Comparison of ENCODE assay signal across 2 cellular contexts in the genomic region with DNA sequence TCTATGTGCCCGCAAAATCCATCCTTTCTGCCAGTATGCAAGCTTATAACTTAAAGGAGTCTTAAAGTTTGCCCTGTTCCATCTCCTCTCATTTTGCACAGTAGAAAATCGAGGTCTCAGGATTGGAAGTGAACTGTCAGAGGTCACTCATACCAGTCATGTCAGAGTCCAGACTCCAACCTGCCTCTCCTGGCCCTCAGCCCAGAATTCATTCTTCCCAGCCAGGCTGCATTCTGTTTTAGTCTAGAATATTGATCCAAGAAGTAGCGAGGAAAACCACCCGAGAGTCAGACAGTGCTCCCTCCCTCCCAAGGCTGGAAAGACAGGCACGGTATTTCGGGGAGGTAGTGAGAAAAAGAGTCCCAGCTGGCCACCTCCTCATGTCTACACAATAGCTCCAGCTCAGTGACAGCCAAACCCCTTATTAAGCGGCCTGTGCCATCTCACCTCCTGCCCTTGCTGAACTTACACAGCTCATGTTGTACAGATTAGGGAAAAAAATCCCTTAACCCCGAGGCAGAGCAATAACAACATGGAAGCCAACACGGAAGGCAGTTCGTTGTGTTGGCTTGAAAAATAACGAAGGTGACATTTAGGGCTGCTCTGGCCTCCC.
TF ChIP-seq lines count a peak whose summit lies in the region.

No MANE protein-coding gene starts in this region.

TF ChIP-seq in SK-N-SH treated with all-trans-retinoic acid at 6 μM for 48 hours, 23 proteins besides CTCF, POLR2A, EP300 and RAD21 (continued from another document):
- TF ChIP-seq, protein P1, sequence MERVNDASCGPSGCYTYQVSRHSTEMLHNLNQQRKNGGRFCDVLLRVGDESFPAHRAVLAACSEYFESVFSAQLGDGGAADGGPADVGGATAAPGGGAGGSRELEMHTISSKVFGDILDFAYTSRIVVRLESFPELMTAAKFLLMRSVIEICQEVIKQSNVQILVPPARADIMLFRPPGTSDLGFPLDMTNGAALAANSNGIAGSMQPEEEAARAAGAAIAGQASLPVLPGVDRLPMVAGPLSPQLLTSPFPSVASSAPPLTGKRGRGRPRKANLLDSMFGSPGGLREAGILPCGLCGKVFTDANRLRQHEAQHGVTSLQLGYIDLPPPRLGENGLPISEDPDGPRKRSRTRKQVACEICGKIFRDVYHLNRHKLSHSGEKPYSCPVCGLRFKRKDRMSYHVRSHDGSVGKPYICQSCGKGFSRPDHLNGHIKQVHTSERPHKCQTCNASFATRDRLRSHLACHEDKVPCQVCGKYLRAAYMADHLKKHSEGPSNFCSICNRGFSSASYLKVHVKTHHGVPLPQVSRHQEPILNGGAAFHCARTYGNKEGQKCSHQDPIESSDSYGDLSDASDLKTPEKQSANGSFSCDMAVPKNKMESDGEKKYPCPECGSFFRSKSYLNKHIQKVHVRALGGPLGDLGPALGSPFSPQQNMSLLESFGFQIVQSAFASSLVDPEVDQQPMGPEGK (CRISPR knock-in tag; IDR thresholded peaks at IDR 0.05; ENCODE audit: borderline replicate concordance): no peak
- TF ChIP-seq, protein P2, sequence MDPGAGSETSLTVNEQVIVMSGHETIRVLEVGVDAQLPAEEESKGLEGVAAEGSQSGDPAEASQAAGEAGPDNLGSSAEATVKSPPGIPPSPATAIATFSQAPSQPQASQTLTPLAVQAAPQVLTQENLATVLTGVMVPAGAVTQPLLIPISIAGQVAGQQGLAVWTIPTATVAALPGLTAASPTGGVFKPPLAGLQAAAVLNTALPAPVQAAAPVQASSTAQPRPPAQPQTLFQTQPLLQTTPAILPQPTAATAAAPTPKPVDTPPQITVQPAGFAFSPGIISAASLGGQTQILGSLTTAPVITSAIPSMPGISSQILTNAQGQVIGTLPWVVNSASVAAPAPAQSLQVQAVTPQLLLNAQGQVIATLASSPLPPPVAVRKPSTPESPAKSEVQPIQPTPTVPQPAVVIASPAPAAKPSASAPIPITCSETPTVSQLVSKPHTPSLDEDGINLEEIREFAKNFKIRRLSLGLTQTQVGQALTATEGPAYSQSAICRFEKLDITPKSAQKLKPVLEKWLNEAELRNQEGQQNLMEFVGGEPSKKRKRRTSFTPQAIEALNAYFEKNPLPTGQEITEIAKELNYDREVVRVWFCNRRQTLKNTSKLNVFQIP (CRISPR knock-in tag; IDR thresholded peaks at IDR 0.05; ENCODE audit: borderline replicate concordance, low read depth): no peak
- TF ChIP-seq BACH2 (CRISPR knock-in tag; IDR thresholded peaks at IDR 0.05; ENCODE audit: borderline replicate concordance): no peak
- no peak for TF ChIP-seq SNAI2 (CRISPR knock-in tag; IDR thresholded peaks at IDR 0.05)
- no peak for TF ChIP-seq ISL1 (CRISPR knock-in tag; IDR thresholded peaks at IDR 0.05)
- no peak for TF ChIP-seq CSDC2 (CRISPR knock-in tag; IDR thresholded peaks at IDR 0.05)
- no peak for TF ChIP-seq ARNTL (CRISPR knock-in tag; IDR thresholded peaks at IDR 0.05; ENCODE audit: borderline replicate concordance, low read depth)
- no peak for TF ChIP-seq TCF4 (CRISPR knock-in tag; IDR thresholded peaks at IDR 0.05; ENCODE audit: borderline replicate concordance)
- TF ChIP-seq, protein P3, sequence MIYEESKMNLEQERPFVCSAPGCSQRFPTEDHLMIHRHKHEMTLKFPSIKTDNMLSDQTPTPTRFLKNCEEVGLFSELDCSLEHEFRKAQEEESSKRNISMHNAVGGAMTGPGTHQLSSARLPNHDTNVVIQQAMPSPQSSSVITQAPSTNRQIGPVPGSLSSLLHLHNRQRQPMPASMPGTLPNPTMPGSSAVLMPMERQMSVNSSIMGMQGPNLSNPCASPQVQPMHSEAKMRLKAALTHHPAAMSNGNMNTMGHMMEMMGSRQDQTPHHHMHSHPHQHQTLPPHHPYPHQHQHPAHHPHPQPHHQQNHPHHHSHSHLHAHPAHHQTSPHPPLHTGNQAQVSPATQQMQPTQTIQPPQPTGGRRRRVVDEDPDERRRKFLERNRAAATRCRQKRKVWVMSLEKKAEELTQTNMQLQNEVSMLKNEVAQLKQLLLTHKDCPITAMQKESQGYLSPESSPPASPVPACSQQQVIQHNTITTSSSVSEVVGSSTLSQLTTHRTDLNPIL (CRISPR knock-in tag; IDR thresholded peaks at IDR 0.05; ENCODE audit: low read depth): no peak
- no peak for TF ChIP-seq PPARA (CRISPR knock-in tag; IDR thresholded peaks at IDR 0.05; ENCODE audit: borderline replicate concordance)
- TF ChIP-seq ESRRG (CRISPR knock-in tag; IDR thresholded peaks at IDR 0.05): no peak
- no peak for TF ChIP-seq ZC3H10 (CRISPR knock-in tag; IDR thresholded peaks at IDR 0.05)
- no peak for TF ChIP-seq RARB (CRISPR knock-in tag; IDR thresholded peaks at IDR 0.05)

TF ChIP-seq in HepG2, 621 proteins besides CTCF, POLR2A, EP300 and RAD21 (continued from another document):
- TF ChIP-seq, protein P4, sequence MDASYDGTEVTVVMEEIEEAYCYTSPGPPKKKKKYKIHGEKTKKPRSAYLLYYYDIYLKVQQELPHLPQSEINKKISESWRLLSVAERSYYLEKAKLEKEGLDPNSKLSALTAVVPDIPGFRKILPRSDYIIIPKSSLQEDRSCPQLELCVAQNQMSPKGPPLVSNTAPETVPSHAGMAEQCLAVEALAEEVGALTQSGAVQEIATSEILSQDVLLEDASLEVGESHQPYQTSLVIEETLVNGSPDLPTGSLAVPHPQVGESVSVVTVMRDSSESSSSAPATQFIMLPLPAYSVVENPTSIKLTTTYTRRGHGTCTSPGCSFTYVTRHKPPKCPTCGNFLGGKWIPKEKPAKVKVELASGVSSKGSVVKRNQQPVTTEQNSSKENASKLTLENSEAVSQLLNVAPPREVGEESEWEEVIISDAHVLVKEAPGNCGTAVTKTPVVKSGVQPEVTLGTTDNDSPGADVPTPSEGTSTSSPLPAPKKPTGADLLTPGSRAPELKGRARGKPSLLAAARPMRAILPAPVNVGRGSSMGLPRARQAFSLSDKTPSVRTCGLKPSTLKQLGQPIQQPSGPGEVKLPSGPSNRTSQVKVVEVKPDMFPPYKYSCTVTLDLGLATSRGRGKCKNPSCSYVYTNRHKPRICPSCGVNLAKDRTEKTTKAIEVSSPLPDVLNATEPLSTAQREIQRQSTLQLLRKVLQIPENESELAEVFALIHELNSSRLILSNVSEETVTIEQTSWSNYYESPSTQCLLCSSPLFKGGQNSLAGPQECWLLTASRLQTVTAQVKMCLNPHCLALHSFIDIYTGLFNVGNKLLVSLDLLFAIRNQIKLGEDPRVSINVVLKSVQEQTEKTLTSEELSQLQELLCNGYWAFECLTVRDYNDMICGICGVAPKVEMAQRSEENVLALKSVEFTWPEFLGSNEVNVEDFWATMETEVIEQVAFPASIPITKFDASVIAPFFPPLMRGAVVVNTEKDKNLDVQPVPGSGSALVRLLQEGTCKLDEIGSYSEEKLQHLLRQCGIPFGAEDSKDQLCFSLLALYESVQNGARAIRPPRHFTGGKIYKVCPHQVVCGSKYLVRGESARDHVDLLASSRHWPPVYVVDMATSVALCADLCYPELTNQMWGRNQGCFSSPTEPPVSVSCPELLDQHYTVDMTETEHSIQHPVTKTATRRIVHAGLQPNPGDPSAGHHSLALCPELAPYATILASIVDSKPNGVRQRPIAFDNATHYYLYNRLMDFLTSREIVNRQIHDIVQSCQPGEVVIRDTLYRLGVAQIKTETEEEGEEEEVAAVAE (CRISPR knock-in tag; IDR thresholded peaks at IDR 0.05; ENCODE audit: borderline replicate concordance): no peak
- TF ChIP-seq DR1 (CRISPR knock-in tag; IDR thresholded peaks at IDR 0.05) (no peak), ZFP36L2 (CRISPR knock-in tag; IDR thresholded peaks at IDR 0.05) (no peak), NR2F6 (IDR thresholded peaks at IDR 0.05) (no peak), NR2F6 (CRISPR knock-in tag; IDR thresholded peaks at IDR 0.05) (peak; percentile 24; the same call in 1 of the 2 replicates), GATA4 (IDR thresholded peaks at IDR 0.05; ENCODE audit: borderline replicate concordance, low read depth) (no peak), NCOA1 (CRISPR knock-in tag; IDR thresholded peaks at IDR 0.05) (no peak), CCDC6 (CRISPR knock-in tag; IDR thresholded peaks at IDR 0.05) (no peak), ZNF121 (CRISPR knock-in tag; IDR thresholded peaks at IDR 0.05) (peak; percentile 61; the same call in 1 of the 2 replicates), HNF4A (CRISPR knock-in tag; IDR thresholded peaks at IDR 0.05) (peak; percentile 44), SOX6 (IDR thresholded peaks at IDR 0.05) (no peak), SOX6 (CRISPR knock-in tag; IDR thresholded peaks at IDR 0.05) (peak; percentile 28; the same call in 1 of the 2 replicates), KDM3A (CRISPR knock-in tag; IDR thresholded peaks at IDR 0.05; ENCODE audit: low read depth) (no peak), U2AF1 (optimal IDR thresholded peaks at IDR 0.05; ENCODE audit: low read depth, low read length) (no peak), ZNF343 (CRISPR knock-in tag; IDR thresholded peaks at IDR 0.05) (no peak), ZNF263 (CRISPR knock-in tag; IDR thresholded peaks at IDR 0.05) (peak; percentile 51; the same call in 1 of the 2 replicates), YEATS2 (CRISPR knock-in tag; IDR thresholded peaks at IDR 0.05; ENCODE audit: borderline replicate concordance) (no peak), JUN (CRISPR knock-in tag; IDR thresholded peaks at IDR 0.05) (no peak), NR2F1 (CRISPR knock-in tag; IDR thresholded peaks at IDR 0.05) (0 out of 4 replicates have a peak, but pooled peaks of 1 of the 2 experiments have one; percentile 39), HNRNPH1 (optimal IDR thresholded peaks at IDR 0.05; ENCODE audit: low read depth, low read length) (no peak), SP140L (CRISPR knock-in tag; IDR thresholded peaks at IDR 0.05; ENCODE audit: borderline replicate concordance) (no peak), MIXL1 (CRISPR knock-in tag; IDR thresholded peaks at IDR 0.05) (no peak)
- TF ChIP-seq, protein P5, sequence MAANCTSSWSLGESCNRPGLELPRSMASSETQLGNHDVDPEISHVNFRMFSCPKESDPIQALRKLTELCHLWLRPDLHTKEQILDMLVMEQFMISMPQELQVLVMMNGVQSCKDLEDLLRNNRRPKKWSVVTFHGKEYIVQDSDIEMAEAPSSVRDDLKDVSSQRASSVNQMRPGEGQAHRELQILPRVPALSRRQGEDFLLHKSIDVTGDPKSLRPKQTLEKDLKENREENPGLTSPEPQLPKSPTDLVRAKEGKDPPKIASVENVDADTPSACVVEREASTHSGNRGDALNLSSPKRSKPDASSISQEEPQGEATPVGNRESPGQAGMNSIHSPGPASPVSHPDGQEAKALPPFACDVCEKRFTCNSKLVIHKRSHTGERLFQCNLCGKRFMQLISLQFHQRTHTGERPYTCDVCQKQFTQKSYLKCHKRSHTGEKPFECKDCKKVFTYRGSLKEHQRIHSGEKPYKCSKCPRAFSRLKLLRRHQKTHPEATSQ (CRISPR knock-in tag; IDR thresholded peaks at IDR 0.05; ENCODE audit: borderline replicate concordance): no peak
- TF ChIP-seq, protein P6, sequence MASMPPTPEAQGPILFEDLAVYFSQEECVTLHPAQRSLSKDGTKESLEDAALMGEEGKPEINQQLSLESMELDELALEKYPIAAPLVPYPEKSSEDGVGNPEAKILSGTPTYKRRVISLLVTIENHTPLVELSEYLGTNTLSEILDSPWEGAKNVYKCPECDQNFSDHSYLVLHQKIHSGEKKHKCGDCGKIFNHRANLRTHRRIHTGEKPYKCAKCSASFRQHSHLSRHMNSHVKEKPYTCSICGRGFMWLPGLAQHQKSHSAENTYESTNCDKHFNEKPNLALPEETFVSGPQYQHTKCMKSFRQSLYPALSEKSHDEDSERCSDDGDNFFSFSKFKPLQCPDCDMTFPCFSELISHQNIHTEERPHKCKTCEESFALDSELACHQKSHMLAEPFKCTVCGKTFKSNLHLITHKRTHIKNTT (CRISPR knock-in tag; IDR thresholded peaks at IDR 0.05): no peak
- TF ChIP-seq, protein P7, sequence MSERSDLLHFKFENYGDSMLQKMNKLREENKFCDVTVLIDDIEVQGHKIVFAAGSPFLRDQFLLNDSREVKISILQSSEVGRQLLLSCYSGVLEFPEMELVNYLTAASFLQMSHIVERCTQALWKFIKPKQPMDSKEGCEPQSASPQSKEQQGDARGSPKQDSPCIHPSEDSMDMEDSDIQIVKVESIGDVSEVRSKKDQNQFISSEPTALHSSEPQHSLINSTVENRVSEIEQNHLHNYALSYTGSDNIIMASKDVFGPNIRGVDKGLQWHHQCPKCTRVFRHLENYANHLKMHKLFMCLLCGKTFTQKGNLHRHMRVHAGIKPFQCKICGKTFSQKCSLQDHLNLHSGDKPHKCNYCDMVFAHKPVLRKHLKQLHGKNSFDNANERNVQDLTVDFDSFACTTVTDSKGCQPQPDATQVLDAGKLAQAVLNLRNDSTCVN (CRISPR knock-in tag; IDR thresholded peaks at IDR 0.05; ENCODE audit: borderline replicate concordance): 0 out of 2 replicates have a peak, but pooled peaks have one; percentile 22
- TF ChIP-seq, protein P8, sequence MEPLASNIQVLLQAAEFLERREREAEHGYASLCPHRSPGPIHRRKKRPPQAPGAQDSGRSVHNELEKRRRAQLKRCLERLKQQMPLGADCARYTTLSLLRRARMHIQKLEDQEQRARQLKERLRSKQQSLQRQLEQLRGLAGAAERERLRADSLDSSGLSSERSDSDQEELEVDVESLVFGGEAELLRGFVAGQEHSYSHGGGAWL (CRISPR knock-in tag; IDR thresholded peaks at IDR 0.05): no peak
- TF ChIP-seq, protein P9, sequence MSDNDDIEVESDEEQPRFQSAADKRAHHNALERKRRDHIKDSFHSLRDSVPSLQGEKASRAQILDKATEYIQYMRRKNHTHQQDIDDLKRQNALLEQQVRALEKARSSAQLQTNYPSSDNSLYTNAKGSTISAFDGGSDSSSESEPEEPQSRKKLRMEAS (IDR thresholded peaks at IDR 0.05): no peak
TF ChIP-seq in HepG2: peak in this region for 7.
